10 cellular contexts compared by ENCODE assay signal in the genomic region with DNA sequence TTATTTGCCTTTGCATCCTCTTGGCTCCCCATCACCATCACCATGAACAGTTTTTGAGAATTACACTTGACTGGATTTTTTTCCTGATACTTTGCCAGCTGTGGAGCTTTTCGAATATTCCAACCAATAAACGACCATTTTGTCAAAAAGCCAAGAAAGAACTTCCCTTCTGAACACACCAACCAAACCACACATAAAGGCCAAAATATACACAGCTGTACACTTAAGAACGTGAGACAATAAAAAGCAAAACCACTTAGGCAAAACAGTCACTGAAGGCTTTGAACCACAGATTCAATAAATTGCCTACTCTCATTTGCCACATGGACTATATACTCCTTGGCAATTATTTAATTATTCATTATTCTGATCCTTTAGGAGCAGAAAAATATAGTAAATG. TPM values are rescaled to one million over a fixed set of nuclear protein-coding genes. Genes with fewer than 3 reads are reported as not detected.
DNase-seq lines count a peak whose midpoint lies in the region; ATAC-seq and TF ChIP-seq lines count a peak whose summit lies in the region.
"Had no signal": no experiment of that assay in that cellular context is flagged by ENCODE, and none has a peak within 500 bp of the region (broad histone marks: within the 10 kb centered on the region; RNA-seq: fewer than 3 reads in every experiment).

No MANE protein-coding gene starts in this region.

- H3K4me3 Mint-ChIP-seq in neural progenitor cell, result peak overlapping the region; percentile 25

- no peak overlapping the region for H2AFZ ChIP-seq in neural progenitor cell (replicated peaks)

- peaks cover 2% of the 10 kb centered on the region for H3K9me3 Mint-ChIP-seq in neural progenitor cell

- no peak for TF ChIP-seq CTCF in VCaP (conservative IDR thresholded peaks at IDR 0.05)
- no peak for TF ChIP-seq CTCF in neural progenitor cell (IDR thresholded peaks at IDR 0.05)
- TF ChIP-seq CTCF in brain microvascular endothelial cell (IDR thresholded peaks at IDR 0.05; ENCODE audit: low read depth, low read length, missing control alignments), result no peak

- peak overlapping the region; percentile 59 for H3K27ac Mint-ChIP-seq in neural progenitor cell

- H3K9ac ChIP-seq in neural progenitor cell, result no peak overlapping the region

- intact Hi-C loops in left ventricle myocardium superior (cut with micrococcal nuclease), result no loop called here

- no peaks in the 10 kb centered on the region for H4K20me1 ChIP-seq in neural progenitor cell (ENCODE audit: low read depth)

- H3K27ac ChIP-seq in VCaP (peak overlapping the region; percentile 96), neural progenitor cell (no peak overlapping the region), brain microvascular endothelial cell (no peak overlapping the region)

- no peak for ATAC-seq in left ventricle myocardium superior

- H3K4me1 Mint-ChIP-seq in neural progenitor cell, result peaks cover 46% of the 10 kb centered on the region

- DNase-seq in NCI-H1694 (lab: John Stamatoyannopoulos, UW) (peak; percentile 24), NCI-H1694 treated with DMSO at 0.1 percent for 48 hours (lab: John Stamatoyannopoulos, UW) (no peak), MV-4-11 (lab: John Stamatoyannopoulos, UW) (peak; percentile 85), neural progenitor cell (ENCODE audit: low spot score) (no peak), HAP-1 (ENCODE audit: low spot score in 2 of 2) (no peak), left ventricle myocardium superior (no peak), brain microvascular endothelial cell (no peak)
- DNase-seq: ACHN had no signal

- H3K27me3 Mint-ChIP-seq in neural progenitor cell (ENCODE audit: insufficient read depth, low read depth), result peaks cover 8% of the 10 kb centered on the region

- H3K4me3 ChIP-seq in neural progenitor cell (no peak overlapping the region), HAP-1 (no peak overlapping the region; the same call in 1 of the 2 replicates), brain microvascular endothelial cell (ENCODE audit: low read depth, low read length) (no peak overlapping the region)

- in situ Hi-C loops in HAP-1 (cut with MboI; ENCODE audit: low sequenced_read_pairs), result no loop called here
- in situ Hi-C loops in brain microvascular endothelial cell (cut with HindIII; ENCODE audit: low pct_ligation_motif_present, low sequenced_read_pairs), result no loop called here

- H3K4me1 ChIP-seq in neural progenitor cell (peaks cover 19% of the 10 kb centered on the region), HAP-1 (peaks cover 29% of the 10 kb centered on the region)

- H3K9me3 ChIP-seq in neural progenitor cell (ENCODE audit: low read depth) (no peaks in the 10 kb centered on the region), HAP-1 (no peaks in the 10 kb centered on the region)

- H3K36me3 ChIP-seq in neural progenitor cell (no peaks in the 10 kb centered on the region), HAP-1 (replicated peaks) (no peaks in the 10 kb centered on the region), brain microvascular endothelial cell (replicated peaks) (no peaks in the 10 kb centered on the region)

- H3K27me3 ChIP-seq in neural progenitor cell (no peaks in the 10 kb centered on the region), HAP-1 (ENCODE audit: low read depth) (no peaks in the 10 kb centered on the region), brain microvascular endothelial cell (replicated peaks) (no peaks in the 10 kb centered on the region)

- H3K36me3 Mint-ChIP-seq in neural progenitor cell, result peaks cover 4% of the 10 kb centered on the region

- peaks cover 48% of the 10 kb centered on the region for H3F3A ChIP-seq in neural progenitor cell (ENCODE audit: low read depth)

- peaks cover 7% of the 10 kb centered on the region for H3K79me2 ChIP-seq in neural progenitor cell (ENCODE audit: low read depth)

- no peak overlapping the region for H3K4me2 ChIP-seq in neural progenitor cell

RNA-seq across cellular contexts. Expression of gene C14orf93, which starts 1.1 kb away (rescaled TPM):
- total RNA-seq in neural progenitor cell (ENCODE audit: low replicate concordance) (8.2 and 11.0 TPM in 2 replicates), left ventricle myocardium superior (6.2 TPM)

RNA-seq across cellular contexts. Expression of gene PSMB5, which starts 25.9 kb away (rescaled TPM):
- total RNA-seq in neural progenitor cell (ENCODE audit: low replicate concordance) (154 and 223 TPM in 2 replicates), left ventricle myocardium superior (111 TPM)

RNA-seq across cellular contexts. Expression of gene AJUBA, which starts 26.5 kb away (rescaled TPM):
- total RNA-seq in neural progenitor cell (ENCODE audit: low replicate concordance) (99.6 and 147 TPM in 2 replicates), left ventricle myocardium superior (12.4 TPM)

RNA-seq across cellular contexts. Expression of gene PSMB11, which starts 33.2 kb away (rescaled TPM):
- total RNA-seq in neural progenitor cell (ENCODE audit: low replicate concordance) (not detected in 2 replicates), left ventricle myocardium superior (not detected)
- total RNA-seq: skeletal muscle tissue had no signal

RNA-seq across cellular contexts. Expression of gene CDH24, which starts 48.5 kb away (rescaled TPM):
- total RNA-seq in neural progenitor cell (ENCODE audit: low replicate concordance) (15.0 and 35.9 TPM in 2 replicates), left ventricle myocardium superior (2.0 TPM)

Comparison
In these comparisons a context has a peak if more than half of its experiments do, and no peak if none do; other contexts are left out.
1. DNase-seq: peak in NCI-H1694 (single experiment) and MV-4-11 (single experiment); none in NCI-H1694 treated with DMSO at 0.1 percent for 48 hours (single experiment), neural progenitor cell (single experiment), HAP-1 (0 of 2), left ventricle myocardium superior (single experiment) and brain microvascular endothelial cell (single experiment).